In the genomic region with DNA sequence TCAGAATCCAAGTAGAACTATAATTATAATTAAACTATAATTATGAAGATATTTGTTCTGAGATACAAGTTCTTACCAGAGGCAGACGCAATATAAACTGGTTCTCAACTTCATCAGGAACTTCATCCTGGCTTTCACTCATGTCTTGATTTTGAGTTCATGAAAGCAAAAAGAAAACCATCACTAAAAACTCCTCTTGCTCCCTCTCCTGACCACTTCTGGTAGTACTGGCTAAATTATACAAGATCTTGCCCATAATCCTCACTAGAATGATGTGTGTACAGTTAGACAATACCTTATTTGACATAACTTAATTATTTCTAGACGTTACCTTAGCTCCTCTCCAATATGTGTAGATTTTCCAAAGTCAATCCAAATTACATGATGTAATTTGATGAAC, we compare ENCODE assay signal across 8 cellular contexts. TPM values are rescaled to one million over a fixed set of nuclear protein-coding genes. Genes with fewer than 3 reads are reported as not detected.
DNase-seq lines count a peak whose midpoint lies in the region; ATAC-seq and TF ChIP-seq lines count a peak whose summit lies in the region.

No MANE protein-coding gene starts in this region.

- no peak overlapping the region for H3K4me3 Mint-ChIP-seq in memory B cell

- dilution Hi-C loops in mammary epithelial cell (cut with HindIII; ENCODE audit: low sequenced_read_pairs), result no loop called here

- TF ChIP-seq CTCF in mammary epithelial cell (conservative IDR thresholded peaks at IDR 0.05 in 1 of 2, IDR thresholded peaks at IDR 0.05 in 1 of 2; ENCODE audit: extremely low read depth in 1 of 2, insufficient read depth in 1 of 2, low read depth in 1 of 2, low read length in 2 of 2), result peak; percentile 62 to 67

- BruUV-seq in mammary epithelial cell (replicated peaks; lab: Mats Ljungman, UMichigan), result no TSS peak

- H2AFZ ChIP-seq in mammary epithelial cell (ENCODE audit: low read depth, low read length), result no peak overlapping the region

- no peak overlapping the region for H3K27ac ChIP-seq in mammary epithelial cell (ENCODE audit: insufficient read depth, low read depth, low read length)

- peaks cover 2% of the 10 kb centered on the region for H3K27me3 ChIP-seq in mammary epithelial cell (ENCODE audit: insufficient read depth, low read length)

- no peak overlapping the region for H3K4me2 ChIP-seq in mammary epithelial cell (ENCODE audit: insufficient read depth, low read depth, low read length)

- no peaks in the 10 kb centered on the region for H3K36me3 ChIP-seq in mammary epithelial cell (ENCODE audit: insufficient read depth, low read length)

- in situ Hi-C loops in mammary epithelial cell (cut with MboI; ENCODE audit: low sequenced_read_pairs in 2 of 2), result loop anchor here (10.0 to 25.0 kb wide), 3 partner anchors 400 to 603 kb away; no protein-coding TSS in a partner anchor

- CTCF ChIA-PET in mammary epithelial cell (lab: Charles Lee; ENCODE audit: low non-redundant PET), result interaction anchor here (0.6 kb wide), 1 partner anchor 230 kb away, joined by 3 read pairs; no protein-coding TSS in a partner anchor

- peak; percentile 1 for DNase-seq in activated T-cell treated with anti-CD3 and anti-CD28 coated beads for 24 hours (ENCODE audit: low read depth)
- no peak for DNase-seq in activated T-cell treated with anti-CD3 and anti-CD28 coated beads for 4 hours
- peak; percentile 12 to 61 for DNase-seq in NCI-H526 (lab: John Stamatoyannopoulos, UW)
- DNase-seq in mammary epithelial cell, result peak; percentile 25
- peak; percentile 9 to 15 for DNase-seq in memory B cell (ENCODE audit: low spot score in 2 of 2)

- H4K20me1 ChIP-seq in mammary epithelial cell (ENCODE audit: insufficient read depth, low read length), result no peaks in the 10 kb centered on the region

- H3K79me2 ChIP-seq in mammary epithelial cell (ENCODE audit: insufficient read depth, low read length), result no peaks in the 10 kb centered on the region

- no peaks in the 10 kb centered on the region for H3K9me3 ChIP-seq in mammary epithelial cell (replicated peaks; ENCODE audit: insufficient read depth, low read length)

- no peaks in the 10 kb centered on the region for H3K36me3 Mint-ChIP-seq in memory B cell

- H3K27ac Mint-ChIP-seq in memory B cell, result no peak overlapping the region

- H3K4me1 Mint-ChIP-seq in memory B cell, result no peaks in the 10 kb centered on the region

- H3K4me1 ChIP-seq in mammary epithelial cell (ENCODE audit: insufficient read depth, low read length), result no peaks in the 10 kb centered on the region

- intact Hi-C loops in mammary epithelial cell (cut with micrococcal nuclease), result loop anchor here (1.0 kb wide), 2 partner anchors 392 to 602 kb away; no protein-coding TSS in a partner anchor

- H3K27me3 Mint-ChIP-seq in memory B cell, result peaks cover 1% of the 10 kb centered on the region

- no peaks in the 10 kb centered on the region for H3K9me3 Mint-ChIP-seq in memory B cell

- no peak overlapping the region for H3K4me3 ChIP-seq in mammary epithelial cell (replicated peaks in 1 of 3; ENCODE audit: insufficient read depth in 1 of 3, low read depth in 2 of 3, low read length in 3 of 3)

- 0% methylated on average over 2 of the region's 2 CpGs for WGBS in mammary epithelial cell (ENCODE audit: low coverage, missing lambda C conversion rate)

- no peak overlapping the region for H3K9ac ChIP-seq in mammary epithelial cell (ENCODE audit: insufficient read depth, low read length)

- peak; percentile 58 for ATAC-seq in HG02623 (IDR thresholded peaks at IDR 0.05; ENCODE audit: unreplicated experiment)
- ATAC-seq in memory B cell (ENCODE audit: low read depth), result peak; percentile 39
- ATAC-seq in HG02588 (IDR thresholded peaks at IDR 0.05; ENCODE audit: unreplicated experiment), result no peak
- no peak for ATAC-seq in HG03571 (IDR thresholded peaks at IDR 0.05; ENCODE audit: unreplicated experiment)

RNA-seq across cellular contexts. Expression of a gene that starts 3.7 kb away (rescaled TPM):
- total RNA-seq in mammary epithelial cell, result under 1 TPM; 0.16 to 0.17 TPM
- polyA plus RNA-seq in mammary epithelial cell, result not detected
- polyA minus RNA-seq in mammary epithelial cell, result not detected

Comparison
In these comparisons a context has a peak if more than half of its experiments do, and no peak if none do; other contexts are left out.
1. ATAC-seq: peak in HG02623 (single experiment) and memory B cell (single experiment); none in HG02588 (single experiment) and HG03571 (single experiment).